Comparison of ENCODE assay signal across 8 cellular contexts in genomic region chr6:137044366-137045220, GRCh38. TPM values are rescaled to one million over a fixed set of nuclear protein-coding genes. Genes with fewer than 3 reads are reported as not detected.
DNase-seq lines count a peak whose midpoint lies in the region; ATAC-seq and TF ChIP-seq lines count a peak whose summit lies in the region.

IL20RA (minus strand) TSS chr6:137044965; CDS start chr6:137044728, 237 bp downstream.

- H3K4me3 ChIP-seq in CD4-positive, alpha-beta memory T cell (ENCODE audit: low read length in 2 of 2) = peak within 1 kb of the TSS in 1 of 2 donors; percentile 47
- peak within 1 kb of the TSS; percentile 59 for H3K4me3 ChIP-seq in HFF-Myc (replicated peaks; ENCODE audit: low read depth, low read length)
- peak within 1 kb of the TSS; percentile 35 to 59 for H3K4me3 ChIP-seq in neutrophil (ENCODE audit: low read depth in 1 of 2, low read length in 1 of 2)

- peak in 4 of 5 donors; percentile 3 to 25 (median 16) for DNase-seq in CD4-positive, alpha-beta memory T cell
- DNase-seq in HFF-Myc (ENCODE audit: extremely low read depth, low read depth) (no peak), Right ventricle myocardium superior (peak; percentile 46), Kasumi-1 (lab: John Stamatoyannopoulos, UW) (no peak)
- DNase-seq in activated T-cell treated with anti-CD3 and anti-CD28 coated beads, Interleukin-2, amount 50 U/mL, for 72 hours = peak; percentile 10 to 15

- H3K27me3 ChIP-seq in CD4-positive, alpha-beta memory T cell (ENCODE audit: insufficient read depth, low read length) = peaks cover 40% of the 10 kb centered on the region
- peaks cover 100% of the 10 kb centered on the region for H3K27me3 ChIP-seq in neutrophil

- H3K4me1 Mint-ChIP-seq in CD4-positive, alpha-beta memory T cell = peaks cover 4 to 10% (median 5%) of the 10 kb centered on the region in 4 donors
- peaks cover 6% of the 10 kb centered on the region for H3K4me1 Mint-ChIP-seq in activated T-cell treated with anti-CD3 and anti-CD28 coated beads, Interleukin-2, amount 50 U/mL, for 72 hours (ENCODE audit: low read depth)

- no peak within 1 kb of the TSS for H3K27ac ChIP-seq in CD4-positive, alpha-beta memory T cell (ENCODE audit: low read depth, low read length)
- no peak within 1 kb of the TSS for H3K27ac ChIP-seq in neutrophil

- intact Hi-C loops in CD4-positive, alpha-beta memory T cell (cut with micrococcal nuclease) = no loop called here
- intact Hi-C loops in Right ventricle myocardium superior (cut with DNase I) = no loop called here

- H3K36me3 Mint-ChIP-seq in CD4-positive, alpha-beta memory T cell = no peaks in the 10 kb centered on the region
- H3K36me3 Mint-ChIP-seq in activated T-cell treated with anti-CD3 and anti-CD28 coated beads, Interleukin-2, amount 50 U/mL, for 72 hours (ENCODE audit: insufficient read depth in 2 of 2) = no peaks in the 10 kb centered on the region

- peaks cover 49 to 66% of the 10 kb centered on the region in 2 donors for H3K27me3 Mint-ChIP-seq in CD4-positive, alpha-beta memory T cell
- H3K27me3 Mint-ChIP-seq in activated T-cell treated with anti-CD3 and anti-CD28 coated beads, Interleukin-2, amount 50 U/mL, for 72 hours (ENCODE audit: low read depth) = peaks cover 89% of the 10 kb centered on the region

- H3K9me3 ChIP-seq in CD4-positive, alpha-beta memory T cell (ENCODE audit: control insufficient read depth in 1 of 2, low read length in 2 of 2) = no peaks in the 10 kb centered on the region
- no peaks in the 10 kb centered on the region for H3K9me3 ChIP-seq in neutrophil

- POLR2A ChIA-PET in CD4-positive, alpha-beta memory T cell (lab: Charles Lee; ENCODE audit: partially characterized antibody) = no interaction called here

- peak within 1 kb of the TSS in 3 of 7 donors; percentile 4 to 9 (median 6) for H3K27ac Mint-ChIP-seq in CD4-positive, alpha-beta memory T cell
- H3K27ac Mint-ChIP-seq in activated T-cell treated with anti-CD3 and anti-CD28 coated beads, Interleukin-2, amount 50 U/mL, for 72 hours = no peak within 1 kb of the TSS

- H3K4me1 ChIP-seq in CD4-positive, alpha-beta memory T cell (ENCODE audit: insufficient read depth, low read length) = peaks cover 4% of the 10 kb centered on the region
- H3K4me1 ChIP-seq in neutrophil (ENCODE audit: control insufficient read depth in 1 of 2, insufficient read depth in 1 of 2, low read depth in 1 of 2, low read length in 1 of 2) = peaks cover 11 to 12% of the 10 kb centered on the region in 2 experiments

- TF ChIP-seq CTCF in HFF-Myc (IDR thresholded peaks at IDR 0.05; ENCODE audit: low read depth, low read length, missing control alignments) (no peak), neutrophil (IDR thresholded peaks at IDR 0.05) (no peak)

- H3K4me3 Mint-ChIP-seq in CD4-positive, alpha-beta memory T cell = peak within 1 kb of the TSS; percentile 79 to 89 (median 84)
- H3K4me3 Mint-ChIP-seq in activated T-cell treated with anti-CD3 and anti-CD28 coated beads, Interleukin-2, amount 50 U/mL, for 72 hours = peak within 1 kb of the TSS; percentile 78 to 90

- ATAC-seq in activated T-cell treated with anti-CD3 and anti-CD28 coated beads, Interleukin-2, amount 50 U/mL, for 72 hours (replicated peaks in 1 of 2) = peak; percentile 62 to 75
- peak; percentile 78 for ATAC-seq in Right ventricle myocardium superior (ENCODE audit: poor library complexity)
- ATAC-seq in GM19035 (IDR thresholded peaks at IDR 0.05; ENCODE audit: unreplicated experiment) = no peak
- no peak for ATAC-seq in HG02970 (IDR thresholded peaks at IDR 0.05; ENCODE audit: low FRiP score, unreplicated experiment)

- peaks cover 0 to 3% (median 0%) of the 10 kb centered on the region in 8 donors for H3K9me3 Mint-ChIP-seq in CD4-positive, alpha-beta memory T cell
- no peaks in the 10 kb centered on the region for H3K9me3 Mint-ChIP-seq in activated T-cell treated with anti-CD3 and anti-CD28 coated beads, Interleukin-2, amount 50 U/mL, for 72 hours

- CTCF ChIA-PET in CD4-positive, alpha-beta memory T cell (lab: Charles Lee; ENCODE audit: partially characterized antibody) = interaction anchor here (0.8 kb wide), 1 partner anchor 221 kb away, joined by 3 read pairs; no protein-coding TSS in a partner anchor

- H3K36me3 ChIP-seq in CD4-positive, alpha-beta memory T cell (ENCODE audit: insufficient read depth, low read length) = no peaks in the 10 kb centered on the region
- no peaks in the 10 kb centered on the region for H3K36me3 ChIP-seq in neutrophil

RNA-seq across cellular contexts. Expression of gene IL20RA, which starts in this region (rescaled TPM):
- total RNA-seq in CD4-positive, alpha-beta memory T cell = not detected
- polyA plus RNA-seq in CD4-positive, alpha-beta memory T cell = not detected
- not detected for total RNA-seq in activated T-cell treated with anti-CD3 and anti-CD28 coated beads, Interleukin-2, amount 50 U/mL, for 72 hours
- 9.1 TPM for total RNA-seq in Right ventricle myocardium superior

Comparison
In these comparisons a context has a peak if more than half of its experiments do, and no peak if none do; other contexts are left out.
1. Peak in DNase-seq in CD4-positive, alpha-beta memory T cell; RNA of the gene not detected or under 1 TPM.
2. Peak in DNase-seq and ATAC-seq in activated T-cell treated with anti-CD3 and anti-CD28 coated beads, Interleukin-2, amount 50 U/mL, for 72 hours; RNA of the gene not detected or under 1 TPM.